In the genomic region with DNA sequence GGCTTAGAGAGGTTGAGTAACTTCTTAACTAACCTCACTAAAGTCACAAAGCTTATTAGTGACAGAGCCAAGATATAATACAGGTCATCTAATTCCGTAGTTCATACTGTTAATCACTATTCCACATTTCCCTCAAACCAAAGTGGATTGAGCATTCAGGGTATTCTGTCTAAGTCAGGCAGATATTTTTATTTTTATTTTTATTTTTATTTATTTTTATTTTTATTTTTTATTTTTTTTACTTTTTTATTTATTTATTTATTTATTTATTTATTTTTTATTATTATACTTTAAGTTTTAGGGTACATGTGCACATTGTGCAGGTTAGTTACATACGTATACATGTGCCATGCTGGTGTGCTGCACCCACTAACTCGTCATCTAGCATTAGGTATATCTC, we compare ENCODE assay signal across 3 cellular contexts. TPM values are rescaled to one million over a fixed set of nuclear protein-coding genes. Genes with fewer than 3 reads are reported as not detected.
"Had no signal": no experiment of that assay in that cellular context is flagged by ENCODE, and none has a peak within 500 bp of the region (broad histone marks: within the 10 kb centered on the region; RNA-seq: fewer than 3 reads in every experiment).

No MANE protein-coding gene starts in this region.

RNA-seq across cellular contexts. Expression of a gene that starts 48.8 kb away (rescaled TPM):
- total RNA-seq: M059J, MCF 10A, NCI-H460 had no signal
